ENCODE assay signal across 26 cellular contexts in the genomic region with DNA sequence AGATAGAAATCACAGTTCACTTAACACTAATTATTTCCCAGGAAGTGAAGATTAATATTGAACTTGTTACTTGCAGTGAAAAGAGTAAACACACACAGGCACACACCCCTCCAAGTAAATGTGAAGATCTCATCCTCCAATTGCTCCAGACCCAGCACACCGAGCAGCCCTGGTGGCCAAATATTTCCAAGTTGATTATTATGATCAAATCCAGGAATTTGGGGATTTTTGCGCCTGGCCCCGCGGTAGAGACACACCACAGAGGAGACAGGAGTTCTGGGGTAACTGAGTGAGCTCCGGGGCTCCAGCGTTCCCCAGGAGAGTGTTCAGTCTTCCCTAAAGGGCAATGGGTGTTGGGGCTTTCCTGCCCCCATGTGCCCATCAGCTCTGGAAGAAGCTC.
"Had no signal": no experiment of that assay in that cellular context is flagged by ENCODE, and none has a peak within 500 bp of the region (broad histone marks: within the 10 kb centered on the region; RNA-seq: fewer than 3 reads in every experiment).

No MANE protein-coding gene starts in this region.

- H3K4me1 Mint-ChIP-seq: nephron progenitor cell; stimulated activated naive B cell treated with anti-CD40 and anti-IgM and Interleukin-4, amounts not matched to agents 10 μg/mL and 1 μg/mL and 100 μg/mL, for 72 hours had no signal

- H3K27ac Mint-ChIP-seq: natural killer cell treated with Interleukin-12 subunit alpha and Interleukin-12 subunit beta and Interleukin-15 and Interleukin-18, amount 100 ng/mL, for 72 hours; nephron progenitor cell; neural progenitor cell; progenitor cell of endocrine pancreas; stimulated activated effector memory CD8-positive, alpha-beta T cell treated with anti-CD3 and anti-CD28 coated beads, Interleukin-12 subunit alpha, Interleukin-12 subunit beta, amount 100 ng/mL, for 72 hours; stimulated activated naive B cell treated with anti-CD40 and anti-IgM and Interleukin-4, amounts not matched to agents 10 μg/mL and 1 μg/mL and 100 μg/mL, for 72 hours; stimulated activated naive CD8-positive, alpha-beta T cell treated with anti-CD3 and anti-CD28 coated beads, Interleukin-15, Interleukin-2, amounts not matched to agents 100 ng/mL and 50 ng/mL, for 24 hours had no signal

- DNase-seq: naive thymus-derived CD8-positive, alpha-beta T cell; nephron progenitor cell; occipital lobe; ovary; posterior cingulate gyrus; psoas muscle; right cardiac atrium; right lobe of liver; sigmoid colon; small intestine; stimulated activated CD4-positive, alpha-beta T cell treated with anti-CD3 and anti-CD28 coated beads, Interleukin-15, amount 100 ng/mL, for 24 hours; stimulated activated CD4-positive, alpha-beta T cell treated with anti-CD3 and anti-CD28 coated beads, Interleukin-2, amount 100 ng/mL, for 24 hours; stimulated activated CD4-positive, alpha-beta T cell treated with anti-CD3 and anti-CD28 coated beads, Interleukin-2, amount 100 ng/mL, for 48 hours; stimulated activated CD4-positive, alpha-beta T cell treated with anti-CD3 and anti-CD28 coated beads, Interleukin-4, amount 100 ng/mL, for 24 hours; stimulated activated naive B cell treated with anti-CD40 and anti-IgM and Interleukin-4, amounts not matched to agents 10 μg/mL and 1 μg/mL and 100 μg/mL, for 72 hours; stimulated activated naive CD4-positive, alpha-beta T cell treated with Interleukin-2 at 50 U/mL for 16 hours; stomach; thyroid gland; trophoblast cell; upper lobe of right lung; uterus had no signal

- H3K9me3 Mint-ChIP-seq: natural killer cell treated with Interleukin-12 subunit alpha and Interleukin-12 subunit beta and Interleukin-15 and Interleukin-18, amount 100 ng/mL, for 72 hours; stimulated activated effector memory CD8-positive, alpha-beta T cell treated with anti-CD3 and anti-CD28 coated beads, Interleukin-12 subunit alpha, Interleukin-12 subunit beta, amount 100 ng/mL, for 72 hours; stimulated activated naive CD8-positive, alpha-beta T cell treated with anti-CD3 and anti-CD28 coated beads, Interleukin-15, Interleukin-2, amounts not matched to agents 100 ng/mL and 50 ng/mL, for 24 hours had no signal

- H3K27me3 Mint-ChIP-seq: naive thymus-derived CD8-positive, alpha-beta T cell; stimulated activated naive CD8-positive, alpha-beta T cell treated with anti-CD3 and anti-CD28 coated beads, Interleukin-15, Interleukin-2, amounts not matched to agents 100 ng/mL and 50 ng/mL, for 24 hours had no signal

- H3K36me3 Mint-ChIP-seq: naive thymus-derived CD8-positive, alpha-beta T cell; natural killer cell treated with Interleukin-12 subunit alpha and Interleukin-12 subunit beta and Interleukin-15 and Interleukin-18, amount 100 ng/mL, for 72 hours; neural progenitor cell; stimulated activated effector memory CD8-positive, alpha-beta T cell treated with anti-CD3 and anti-CD28 coated beads, Interleukin-12 subunit alpha, Interleukin-12 subunit beta, amount 100 ng/mL, for 72 hours; stimulated activated naive B cell treated with anti-CD40 and anti-IgM and Interleukin-4, amounts not matched to agents 10 μg/mL and 1 μg/mL and 100 μg/mL, for 72 hours had no signal

- H3K4me3 Mint-ChIP-seq: naive thymus-derived CD8-positive, alpha-beta T cell; natural killer cell treated with Interleukin-12 subunit alpha and Interleukin-12 subunit beta and Interleukin-15 and Interleukin-18, amount 100 ng/mL, for 72 hours; nephron progenitor cell; neural progenitor cell; stimulated activated effector memory CD8-positive, alpha-beta T cell treated with anti-CD3 and anti-CD28 coated beads, Interleukin-12 subunit alpha, Interleukin-12 subunit beta, amount 100 ng/mL, for 72 hours; stimulated activated naive B cell treated with anti-CD40 and anti-IgM and Interleukin-4, amounts not matched to agents 10 μg/mL and 1 μg/mL and 100 μg/mL, for 72 hours; stimulated activated naive CD8-positive, alpha-beta T cell treated with anti-CD3 and anti-CD28 coated beads, Interleukin-15, Interleukin-2, amounts not matched to agents 100 ng/mL and 50 ng/mL, for 24 hours had no signal
